In the genomic region with DNA sequence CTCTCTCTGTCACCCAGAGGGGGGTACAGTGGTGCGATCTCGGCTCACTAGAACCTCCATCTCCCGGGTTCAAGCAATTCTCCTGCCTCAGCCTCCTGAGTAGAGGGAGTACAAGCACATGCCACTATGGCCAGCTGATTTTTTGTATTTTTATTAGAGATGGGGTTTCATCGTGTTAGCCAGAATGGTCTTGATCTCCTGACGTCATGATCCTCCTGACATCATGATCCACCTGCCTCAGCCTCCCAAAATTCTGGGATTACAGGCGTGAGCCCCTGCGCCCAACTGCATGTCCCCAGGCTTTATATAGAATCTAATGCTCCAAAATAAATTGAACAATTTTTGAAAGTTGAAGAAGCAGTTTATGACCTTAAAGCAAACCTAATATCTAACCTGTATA, we compare ENCODE assay signal across 12 cellular contexts. TPM values are rescaled to one million over a fixed set of nuclear protein-coding genes. Genes with fewer than 3 reads are reported as not detected.
"Had no signal": no experiment of that assay in that cellular context is flagged by ENCODE, and none has a peak within 500 bp of the region (broad histone marks: within the 10 kb centered on the region; RNA-seq: fewer than 3 reads in every experiment).

No MANE protein-coding gene starts in this region.

- H3K9ac ChIP-seq: GM23248 had no signal

- H3K36me3 ChIP-seq: HAP-1 had no signal

- H3K4me3 ChIP-seq: GM23248, GM23338, HAP-1 had no signal

- FAIRE-seq: H1, H54 had no signal

- DNase-seq: GM23248, GOT3, H7, H9, HCEC 1CT, HFFc6 had no signal

- ATAC-seq: GM23338, HCT116 had no signal

- H2AFZ ChIP-seq: GM23248, GM23338 had no signal

- H3K4me1 ChIP-seq: HAP-1 had no signal

- H3K27ac ChIP-seq: GM23248 had no signal

- H3K9me3 ChIP-seq: HAP-1 had no signal

- H3K4me2 ChIP-seq: GM23338 had no signal

RNA-seq across cellular contexts. Expression of gene CRISP2, which starts 7.0 kb away (rescaled TPM):
- total RNA-seq: GM23248, H1, H7, H9, HFFc6 had no signal
- polyA plus RNA-seq: GM23248 had no signal

RNA-seq across cellular contexts. Expression of gene CRISP3, which starts 23.8 kb away (rescaled TPM):
- total RNA-seq: GM23248, GM23338, H1, H4, H7, H9, HFFc6 had no signal
- polyA plus RNA-seq: GM23248, GM23338, H1 had no signal
